28 cellular contexts compared by ENCODE assay signal in the genomic region with DNA sequence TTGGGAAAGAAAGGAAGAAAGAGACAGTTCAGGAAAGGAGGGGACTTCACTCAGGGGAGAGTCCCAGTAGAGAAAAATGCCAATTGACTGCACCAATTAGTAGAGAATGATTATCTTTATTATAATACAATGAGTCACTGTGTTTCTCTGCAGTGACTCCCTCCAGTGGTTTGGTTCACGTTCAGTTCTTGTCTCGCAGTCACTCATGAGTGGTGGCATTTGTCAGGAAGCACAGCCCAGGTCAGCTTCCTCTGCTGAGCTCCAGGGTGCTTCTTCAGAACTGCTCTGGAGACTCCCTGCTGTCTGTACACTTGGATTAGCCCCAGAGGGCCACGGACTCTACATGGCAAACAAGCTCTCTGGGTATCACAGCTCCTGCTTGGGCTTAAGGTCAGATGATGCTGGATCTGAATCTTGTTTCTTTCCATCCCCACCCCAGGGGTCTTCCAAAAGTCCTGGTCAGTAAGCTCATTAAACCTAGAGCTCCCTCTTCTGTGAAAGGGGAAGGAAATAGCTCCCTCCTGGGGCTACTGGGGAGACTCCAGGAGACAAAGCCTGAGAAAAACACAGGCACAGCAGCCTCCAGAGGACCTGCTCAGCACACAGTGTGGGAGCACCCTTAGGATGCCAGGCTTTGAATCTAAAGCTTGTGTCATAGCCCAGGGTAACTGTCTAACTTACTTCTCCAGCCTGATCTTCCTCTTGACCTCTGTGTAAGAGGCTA.
DNase-seq lines count a peak whose midpoint lies in the region; ATAC-seq lines count a peak whose summit lies in the region.
"Had no signal": no experiment of that assay in that cellular context is flagged by ENCODE, and none has a peak within 500 bp of the region (broad histone marks: within the 10 kb centered on the region; RNA-seq: fewer than 3 reads in every experiment).

No MANE protein-coding gene starts in this region.

- peak; percentile 38 for DNase-seq in activated CD4-positive, alpha-beta memory T cell treated with anti-CD3 and anti-CD28 coated beads for 36 hours
- DNase-seq in activated CD4-positive, alpha-beta memory T cell treated with anti-CD3 and anti-CD28 coated beads, Interleukin-2, amount 10 ng/mL, durations not matched to agents 7 days and 5 days = no peak
- DNase-seq in Karpas-422 (no peak), mesendoderm (peak; percentile 61), neuronal stem cell (ENCODE audit: low spot score) (no peak)
- DNase-seq in natural killer cell treated with Interleukin-12 subunit alpha and Interleukin-12 subunit beta and Interleukin-15 and Interleukin-18, amount 100 ng/mL, for 72 hours (ENCODE audit: low spot score) = no peak
- DNase-seq: activated CD8-positive, alpha-beta memory T cell treated with anti-CD3 and anti-CD28 coated beads, Interleukin-2, amount 50 U/mL, for 48 hours; activated gamma-delta T cell treated with Interleukin-2 at 50 U/mL for 16 hours; adrenal gland; brain microvascular endothelial cell; DND-41; dorsolateral prefrontal cortex; HCEC 1CT; KBM-7; left ventricle myocardium superior; naive B cell; NCI-H1417 treated with DMSO at 0.1 percent for 48 hours; NCI-H2081; NCI-H446; SHP77 treated with DMSO at 0.1 percent for 48 hours; small intestine; T-helper 9 cell; WERI-Rb-1 had no signal

- CTCF ChIA-PET in activated CD4-positive, alpha-beta memory T cell treated with anti-CD3 and anti-CD28 coated beads for 36 hours (lab: Charles Lee) = interaction anchor here (1.2 kb wide), 2 partner anchors 13 to 237 kb away, joined by 3 to 4 read pairs; no protein-coding TSS in a partner anchor
- CTCF ChIA-PET in activated CD4-positive, alpha-beta memory T cell treated with anti-CD3 and anti-CD28 coated beads, Interleukin-2, amount 10 ng/mL, durations not matched to agents 7 days and 5 days (lab: Charles Lee) = no interaction called here

- H3K4me3 Mint-ChIP-seq in activated CD4-positive, alpha-beta memory T cell treated with anti-CD3 and anti-CD28 coated beads for 36 hours = no peak overlapping the region
- no peak overlapping the region for H3K4me3 Mint-ChIP-seq in activated CD4-positive, alpha-beta memory T cell treated with anti-CD3 and anti-CD28 coated beads, Interleukin-2, amount 10 ng/mL, durations not matched to agents 7 days and 5 days
- no peak overlapping the region for H3K4me3 Mint-ChIP-seq in natural killer cell treated with Interleukin-12 subunit alpha and Interleukin-12 subunit beta and Interleukin-15 and Interleukin-18, amount 100 ng/mL, for 72 hours
- H3K4me3 Mint-ChIP-seq: mesothelial cell of epicardium; naive B cell; stimulated activated memory B cell treated with anti-CD40 and anti-IgM and Interleukin-4, amounts not matched to agents 10 μg/mL and 1 μg/mL and 100 μg/mL, for 72 hours had no signal

- no peak overlapping the region for H3K27ac ChIP-seq in BLaER1
- no peak overlapping the region for H3K27ac ChIP-seq in Karpas-422 (ENCODE audit: low read length)
- H3K27ac ChIP-seq in mesendoderm (ENCODE audit: low read depth, low read length) = no peak overlapping the region
- no peak overlapping the region for H3K27ac ChIP-seq in neuronal stem cell (replicated peaks; ENCODE audit: low read length)
- H3K27ac ChIP-seq: adrenal gland, brain microvascular endothelial cell, dorsolateral prefrontal cortex, gastroesophageal sphincter, WERI-Rb-1 had no signal

- no peaks in the 10 kb centered on the region for H3K9me2 ChIP-seq in Karpas-422 (replicated peaks; ENCODE audit: insufficient read depth, low read length)

- H4K5ac ChIP-seq in mesendoderm (ENCODE audit: low read length) = no peak overlapping the region

- no peak overlapping the region for H4K91ac ChIP-seq in neuronal stem cell (ENCODE audit: low read depth, low read length, poor library complexity)

- H3K4me2 ChIP-seq in BLaER1 = peak overlapping the region; percentile 17; the same call in 1 of the 2 replicates
- peak overlapping the region; percentile 10 for H3K4me2 ChIP-seq in Karpas-422 (ENCODE audit: low read depth, low read length, poor library complexity, severe bottlenecking)
- no peak overlapping the region for H3K4me2 ChIP-seq in mesendoderm (ENCODE audit: low read length)
- no peak overlapping the region for H3K4me2 ChIP-seq in neuronal stem cell (ENCODE audit: insufficient read depth, low read length, poor library complexity, severe bottlenecking)

- peaks cover 6% of the 10 kb centered on the region for H3K4me1 Mint-ChIP-seq in activated CD4-positive, alpha-beta memory T cell treated with anti-CD3 and anti-CD28 coated beads for 36 hours (ENCODE audit: low read depth)
- H3K4me1 Mint-ChIP-seq in activated CD4-positive, alpha-beta memory T cell treated with anti-CD3 and anti-CD28 coated beads, Interleukin-2, amount 10 ng/mL, durations not matched to agents 7 days and 5 days = peaks cover 1% of the 10 kb centered on the region
- no peaks in the 10 kb centered on the region for H3K4me1 Mint-ChIP-seq in natural killer cell treated with Interleukin-12 subunit alpha and Interleukin-12 subunit beta and Interleukin-15 and Interleukin-18, amount 100 ng/mL, for 72 hours (ENCODE audit: low read depth in 2 of 2)
- H3K4me1 Mint-ChIP-seq: mesothelial cell of epicardium; naive B cell; stimulated activated memory B cell treated with anti-CD40 and anti-IgM and Interleukin-4, amounts not matched to agents 10 μg/mL and 1 μg/mL and 100 μg/mL, for 72 hours had no signal

- H3K79me2 ChIP-seq in Karpas-422 (ENCODE audit: low read length) (no peaks in the 10 kb centered on the region), mesendoderm (ENCODE audit: control insufficient read depth, insufficient read depth, low read length) (no peaks in the 10 kb centered on the region)

- H2AK5ac ChIP-seq in mesendoderm (ENCODE audit: low read length) (no peak overlapping the region), neuronal stem cell (ENCODE audit: low read depth, low read length) (no peak overlapping the region)

- intact Hi-C loops in activated CD4-positive, alpha-beta memory T cell treated with anti-CD3 and anti-CD28 coated beads for 36 hours (cut with micrococcal nuclease) = no loop called here

- no peaks in the 10 kb centered on the region for H3K27me3 Mint-ChIP-seq in activated CD4-positive, alpha-beta memory T cell treated with anti-CD3 and anti-CD28 coated beads for 36 hours
- H3K27me3 Mint-ChIP-seq in activated CD4-positive, alpha-beta memory T cell treated with anti-CD3 and anti-CD28 coated beads, Interleukin-2, amount 10 ng/mL, durations not matched to agents 7 days and 5 days = no peaks in the 10 kb centered on the region
- peaks cover 9 to 12% of the 10 kb centered on the region in 2 donors for H3K27me3 Mint-ChIP-seq in natural killer cell treated with Interleukin-12 subunit alpha and Interleukin-12 subunit beta and Interleukin-15 and Interleukin-18, amount 100 ng/mL, for 72 hours
- H3K27me3 Mint-ChIP-seq: stimulated activated memory B cell treated with anti-CD40 and anti-IgM and Interleukin-4, amounts not matched to agents 10 μg/mL and 1 μg/mL and 100 μg/mL, for 72 hours had no signal

- no peak overlapping the region for H3K14ac ChIP-seq in neuronal stem cell (ENCODE audit: low read length)

- ATAC-seq in HG02678 (IDR thresholded peaks at IDR 0.05; ENCODE audit: unreplicated experiment) = no peak
- no peak for ATAC-seq in natural killer cell treated with Interleukin-12 subunit alpha and Interleukin-12 subunit beta and Interleukin-15 and Interleukin-18, amount 100 ng/mL, for 72 hours
- ATAC-seq: gastroesophageal sphincter; left ventricle myocardium superior; stimulated activated memory B cell treated with anti-CD40 and anti-IgM and Interleukin-4, amounts not matched to agents 10 μg/mL and 1 μg/mL and 100 μg/mL, for 72 hours had no signal

- H4K8ac ChIP-seq in mesendoderm (ENCODE audit: low read depth, low read length) (no peak overlapping the region), neuronal stem cell (ENCODE audit: low read depth, low read length) (no peak overlapping the region)

- H2AFZ ChIP-seq in Karpas-422 (ENCODE audit: low read length) (no peak overlapping the region), neuronal stem cell (ENCODE audit: low read length) (no peak overlapping the region)

- H3K27me3 ChIP-seq in BLaER1 = no peaks in the 10 kb centered on the region
- no peaks in the 10 kb centered on the region; the same call in 1 of the 2 replicates for H3K27me3 ChIP-seq in Karpas-422 (ENCODE audit: low read length)
- no peaks in the 10 kb centered on the region for H3K27me3 ChIP-seq in mesendoderm (ENCODE audit: insufficient read depth, low read length, poor library complexity)
- no peaks in the 10 kb centered on the region for H3K27me3 ChIP-seq in neuronal stem cell (ENCODE audit: control insufficient read depth in 3 of 3, insufficient read depth in 3 of 3, low read depth in 1 of 3, low read length in 3 of 3)
- H3K27me3 ChIP-seq: brain microvascular endothelial cell had no signal

- H4K20me1 ChIP-seq in BLaER1 (no peaks in the 10 kb centered on the region), Karpas-422 (ENCODE audit: insufficient read depth, low read depth, low read length) (no peaks in the 10 kb centered on the region)

- H3K4me1 ChIP-seq in BLaER1 (peaks cover 14% of the 10 kb centered on the region), Karpas-422 (ENCODE audit: low read length) (peaks cover 37% of the 10 kb centered on the region), mesendoderm (ENCODE audit: control insufficient read depth, low read depth, low read length) (peaks cover 11% of the 10 kb centered on the region), neuronal stem cell (ENCODE audit: control insufficient read depth in 2 of 2, insufficient read depth in 1 of 2, low read depth in 1 of 2, low read length in 2 of 2) (peaks cover 0 to 12% of the 10 kb centered on the region in 2 donors)
- H3K4me1 ChIP-seq: adrenal gland, gastroesophageal sphincter had no signal

- H3K23ac ChIP-seq in mesendoderm (ENCODE audit: low read length) = no peak overlapping the region
- no peak overlapping the region for H3K23ac ChIP-seq in neuronal stem cell (ENCODE audit: low read depth, low read length, poor library complexity)

- H3K36me3 Mint-ChIP-seq in activated CD4-positive, alpha-beta memory T cell treated with anti-CD3 and anti-CD28 coated beads for 36 hours = no peaks in the 10 kb centered on the region
- H3K36me3 Mint-ChIP-seq in activated CD4-positive, alpha-beta memory T cell treated with anti-CD3 and anti-CD28 coated beads, Interleukin-2, amount 10 ng/mL, durations not matched to agents 7 days and 5 days (ENCODE audit: low read depth) = no peaks in the 10 kb centered on the region
- H3K36me3 Mint-ChIP-seq in natural killer cell treated with Interleukin-12 subunit alpha and Interleukin-12 subunit beta and Interleukin-15 and Interleukin-18, amount 100 ng/mL, for 72 hours = no peaks in the 10 kb centered on the region
- H3K36me3 Mint-ChIP-seq: mesothelial cell of epicardium; stimulated activated memory B cell treated with anti-CD40 and anti-IgM and Interleukin-4, amounts not matched to agents 10 μg/mL and 1 μg/mL and 100 μg/mL, for 72 hours had no signal

- no peak overlapping the region for H3K4ac ChIP-seq in mesendoderm (ENCODE audit: low read depth, low read length)
- no peak overlapping the region for H3K4ac ChIP-seq in neuronal stem cell (ENCODE audit: low read length)

- H2BK5ac ChIP-seq in mesendoderm (ENCODE audit: low read length) = no peak overlapping the region
- no peak overlapping the region for H2BK5ac ChIP-seq in neuronal stem cell (ENCODE audit: low read length)

- H2BK120ac ChIP-seq in mesendoderm (ENCODE audit: low read depth, low read length) = no peak overlapping the region
- no peak overlapping the region for H2BK120ac ChIP-seq in neuronal stem cell (ENCODE audit: low read depth, low read length)

- H3K79me1 ChIP-seq in mesendoderm (ENCODE audit: low read length) = no peaks in the 10 kb centered on the region
- no peaks in the 10 kb centered on the region for H3K79me1 ChIP-seq in neuronal stem cell (ENCODE audit: low read depth, low read length)

- H3K36me3 ChIP-seq in BLaER1 (no peaks in the 10 kb centered on the region), Karpas-422 (ENCODE audit: insufficient read depth, low read length) (no peaks in the 10 kb centered on the region; the same call in 1 of the 2 replicates), mesendoderm (ENCODE audit: control insufficient read depth, insufficient read depth, low read length) (no peaks in the 10 kb centered on the region), neuronal stem cell (replicated peaks in 1 of 2; ENCODE audit: control insufficient read depth in 2 of 2, insufficient read depth in 2 of 2, low read length in 2 of 2) (no peaks in the 10 kb centered on the region)
- H3K36me3 ChIP-seq: adrenal gland, brain microvascular endothelial cell, gastroesophageal sphincter, WERI-Rb-1 had no signal

- no peak overlapping the region for H2BK15ac ChIP-seq in mesendoderm (replicated peaks; ENCODE audit: low read depth)
- H2BK15ac ChIP-seq in neuronal stem cell (ENCODE audit: low read length) = no peak overlapping the region

- peaks cover 5% of the 10 kb centered on the region for H3K9me3 Mint-ChIP-seq in activated CD4-positive, alpha-beta memory T cell treated with anti-CD3 and anti-CD28 coated beads for 36 hours
- H3K9me3 Mint-ChIP-seq in activated CD4-positive, alpha-beta memory T cell treated with anti-CD3 and anti-CD28 coated beads, Interleukin-2, amount 10 ng/mL, durations not matched to agents 7 days and 5 days = no peaks in the 10 kb centered on the region
- no peaks in the 10 kb centered on the region for H3K9me3 Mint-ChIP-seq in natural killer cell treated with Interleukin-12 subunit alpha and Interleukin-12 subunit beta and Interleukin-15 and Interleukin-18, amount 100 ng/mL, for 72 hours

- H3K18ac ChIP-seq in mesendoderm (ENCODE audit: low read length) (no peak overlapping the region), neuronal stem cell (ENCODE audit: low read length) (no peak overlapping the region)

- H3K9ac ChIP-seq in BLaER1 = no peak overlapping the region
- peak overlapping the region; percentile 40 for H3K9ac ChIP-seq in Karpas-422 (ENCODE audit: low read length)
- no peak overlapping the region for H3K9ac ChIP-seq in mesendoderm (ENCODE audit: low read length)
- H3K9ac ChIP-seq in neuronal stem cell (ENCODE audit: low read depth, low read length, poor library complexity) = no peak overlapping the region

- no peak overlapping the region for H3K4me3 ChIP-seq in BLaER1
- no peak overlapping the region for H3K4me3 ChIP-seq in Karpas-422 (ENCODE audit: low read length)
- H3K4me3 ChIP-seq in mesendoderm (ENCODE audit: low read length) = no peak overlapping the region
- no peak overlapping the region for H3K4me3 ChIP-seq in neuronal stem cell (ENCODE audit: low read length in 2 of 2)
- H3K4me3 ChIP-seq: adrenal gland, dorsolateral prefrontal cortex, gastroesophageal sphincter had no signal

- no peak overlapping the region for H3K27ac Mint-ChIP-seq in activated CD4-positive, alpha-beta memory T cell treated with anti-CD3 and anti-CD28 coated beads for 36 hours
- no peak overlapping the region for H3K27ac Mint-ChIP-seq in activated CD4-positive, alpha-beta memory T cell treated with anti-CD3 and anti-CD28 coated beads, Interleukin-2, amount 10 ng/mL, durations not matched to agents 7 days and 5 days
- H3K27ac Mint-ChIP-seq in natural killer cell treated with Interleukin-12 subunit alpha and Interleukin-12 subunit beta and Interleukin-15 and Interleukin-18, amount 100 ng/mL, for 72 hours = no peak overlapping the region
- H3K27ac Mint-ChIP-seq: mesothelial cell of epicardium; naive B cell; stimulated activated memory B cell treated with anti-CD40 and anti-IgM and Interleukin-4, amounts not matched to agents 10 μg/mL and 1 μg/mL and 100 μg/mL, for 72 hours had no signal

- WGBS in mesendoderm (ENCODE audit: extremely low coverage, insufficient coverage, low lambda C conversion rate) = no CpG with 5 or more reads among the region's 3 CpGs
- WGBS in neuronal stem cell (ENCODE audit: extremely low coverage in 2 of 2, insufficient read length in 2 of 2, insufficient replicate concordance in 1 of 2), 2 donors = no CpG with 5 or more reads among the region's 3 CpGs

- no peak overlapping the region for H2BK12ac ChIP-seq in neuronal stem cell (ENCODE audit: low read length)

- POLR2A ChIA-PET in activated CD4-positive, alpha-beta memory T cell treated with anti-CD3 and anti-CD28 coated beads for 36 hours (lab: Charles Lee) = no interaction called here
- POLR2A ChIA-PET in activated CD4-positive, alpha-beta memory T cell treated with anti-CD3 and anti-CD28 coated beads, Interleukin-2, amount 10 ng/mL, durations not matched to agents 7 days and 5 days (lab: Charles Lee) = no interaction called here

- H3K9me3 ChIP-seq in BLaER1 = no peaks in the 10 kb centered on the region
- peaks cover 4% of the 10 kb centered on the region; the same call in 1 of the 2 replicates for H3K9me3 ChIP-seq in Karpas-422 (ENCODE audit: low read length)
- no peaks in the 10 kb centered on the region for H3K9me3 ChIP-seq in neuronal stem cell (replicated peaks in 1 of 2; ENCODE audit: control insufficient read depth in 2 of 2, insufficient read depth in 1 of 2, low read depth in 1 of 2, low read length in 2 of 2)
- H3K9me3 ChIP-seq: adrenal gland had no signal

- peak overlapping the region; percentile 19 for H3K56ac ChIP-seq in mesendoderm (ENCODE audit: low read length)

Comparison
In these comparisons a context has a peak if more than half of its experiments do, and no peak if none do; other contexts are left out.
1. DNase-seq: peak in activated CD4-positive, alpha-beta memory T cell treated with anti-CD3 and anti-CD28 coated beads for 36 hours (single experiment) and mesendoderm (single experiment); none in activated CD4-positive, alpha-beta memory T cell treated with anti-CD3 and anti-CD28 coated beads, Interleukin-2, amount 10 ng/mL, durations not matched to agents 7 days and 5 days (single experiment), Karpas-422 (single experiment), neuronal stem cell (single experiment) and natural killer cell treated with Interleukin-12 subunit alpha and Interleukin-12 subunit beta and Interleukin-15 and Interleukin-18, amount 100 ng/mL, for 72 hours (single experiment).
2. H3K4me2 ChIP-seq: peak in BLaER1 (single experiment) and Karpas-422 (single experiment); none in mesendoderm (single experiment) and neuronal stem cell (single experiment).